ENCODE assay signal across 8 cellular contexts in the genomic region with DNA sequence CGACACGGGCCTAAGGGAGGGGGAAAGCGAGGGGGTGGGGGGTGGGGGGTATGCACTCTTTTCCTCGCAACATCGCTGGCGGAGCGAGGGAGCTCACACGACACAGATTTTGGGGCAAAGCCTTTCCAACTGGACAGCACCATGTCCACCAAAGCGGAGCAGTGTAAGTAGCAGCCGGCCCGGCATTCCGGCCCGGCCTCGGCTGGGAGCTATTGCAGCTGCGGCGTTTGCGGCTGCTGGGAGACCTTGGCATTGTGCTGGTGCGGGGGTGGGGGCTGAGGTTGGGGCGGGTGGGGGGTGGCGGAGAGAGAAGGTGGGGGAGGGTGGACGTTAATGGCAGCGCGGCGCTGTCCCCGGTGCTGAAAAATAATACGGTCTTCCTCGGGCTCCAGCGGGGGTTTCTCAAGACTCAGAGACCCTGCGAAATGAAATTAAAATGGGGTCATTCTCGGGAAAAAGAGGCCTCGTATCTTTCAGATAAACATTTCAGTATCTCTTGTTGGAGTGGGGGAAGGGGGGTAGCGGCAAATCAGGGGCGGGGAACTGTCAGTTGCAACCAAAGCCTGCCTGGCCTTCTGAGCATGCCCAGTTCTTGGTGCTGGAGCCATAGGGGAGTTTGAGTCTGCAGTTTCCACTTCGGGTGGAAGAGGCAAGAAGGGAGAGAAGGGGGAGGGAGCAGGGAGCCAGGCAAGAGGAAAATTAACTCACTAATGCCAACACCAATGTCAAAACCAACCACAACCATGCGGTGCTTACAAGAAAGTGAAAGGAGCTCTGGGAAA. TPM values are rescaled to one million over a fixed set of nuclear protein-coding genes. Genes with fewer than 3 reads are reported as not detected.
DNase-seq lines count a peak whose midpoint lies in the region; ATAC-seq and TF ChIP-seq lines count a peak whose summit lies in the region.

A gene (plus strand): TSS at position 51 of the 782 bp plus-strand sequence. CDS start 91 bp downstream, at position 142.

- peak within 1 kb of the TSS; percentile 97 for H3K27ac Mint-ChIP-seq in glutamatergic neuron (ENCODE audit: unreplicated experiment)

- H3K27me3 Mint-ChIP-seq in glutamatergic neuron (ENCODE audit: unreplicated experiment): no peaks in the 10 kb centered on the region

- H3K36me3 ChIP-seq in NT2/D1 (ENCODE audit: insufficient read depth, insufficient read length, low read length): no peaks in the 10 kb centered on the region

- no peak for TF ChIP-seq RAD21 in Ishikawa (IDR thresholded peaks at IDR 0.05; ENCODE audit: low read depth)

- H3K4me1 Mint-ChIP-seq in glutamatergic neuron (ENCODE audit: low read depth, unreplicated experiment): peaks cover 10% of the 10 kb centered on the region

- no peak for TF ChIP-seq EP300 in Ishikawa (IDR thresholded peaks at IDR 0.05; ENCODE audit: borderline replicate concordance)

- peaks cover 23% of the 10 kb centered on the region for H3K27me3 ChIP-seq in NT2/D1 (ENCODE audit: insufficient read depth, insufficient read length)

- DNase-seq in NT2/D1 (ENCODE audit: low read depth, low spot score) (no peak), glutamatergic neuron (peak; percentile 85), retina (peak; percentile 78), GF-D8 (lab: John Stamatoyannopoulos, UW) (no peak), NK-92 (lab: John Stamatoyannopoulos, UW; ENCODE audit: unreplicated experiment) (no peak)
- no peak for DNase-seq in stimulated activated CD8-positive, alpha-beta memory T cell treated with anti-CD3 and anti-CD28 coated beads, Interleukin-4, amount 100 ng/mL, for 48 hours

- peak within 1 kb of the TSS; percentile 51 for H3K9ac ChIP-seq in NT2/D1 (ENCODE audit: insufficient read length, low read depth)

- H3K36me3 Mint-ChIP-seq in glutamatergic neuron (ENCODE audit: unreplicated experiment): peaks cover 8% of the 10 kb centered on the region

- peak within 1 kb of the TSS; percentile 53 for H3K4me3 ChIP-seq in NT2/D1 (ENCODE audit: insufficient read length, low read depth)

- TF ChIP-seq CTCF in glutamatergic neuron (IDR thresholded peaks at IDR 0.05; ENCODE audit: partially characterized antibody, unreplicated experiment): no peak

- no peak for ATAC-seq in HG03565 (IDR thresholded peaks at IDR 0.05; ENCODE audit: unreplicated experiment)

- peaks cover 5% of the 10 kb centered on the region for H3K9me3 Mint-ChIP-seq in glutamatergic neuron (ENCODE audit: unreplicated experiment)

- H3K4me1 ChIP-seq in NT2/D1 (ENCODE audit: insufficient read depth, insufficient read length): no peaks in the 10 kb centered on the region

- H3K9me3 ChIP-seq in NT2/D1 (ENCODE audit: insufficient read depth, low read length): no peaks in the 10 kb centered on the region

- H3K4me3 Mint-ChIP-seq in glutamatergic neuron (ENCODE audit: unreplicated experiment): peak within 1 kb of the TSS; percentile 93

TF ChIP-seq in Ishikawa, 13 proteins besides CTCF, POLR2A, EP300 and RAD21:
- TF ChIP-seq FOXM1 (IDR thresholded peaks at IDR 0.05; ENCODE audit: borderline replicate concordance, low read depth): no peak
- no peak for TF ChIP-seq TCF12 (IDR thresholded peaks at IDR 0.05; ENCODE audit: low read depth)
- peak; percentile 47; the same call in 1 of the 2 replicates for TF ChIP-seq ZBTB7A (IDR thresholded peaks at IDR 0.05; ENCODE audit: low read depth)
- no peak for TF ChIP-seq NFIC (IDR thresholded peaks at IDR 0.05)
- no peak for TF ChIP-seq TEAD4 (IDR thresholded peaks at IDR 0.05)
- TF ChIP-seq EGR1 (IDR thresholded peaks at IDR 0.05): 0 out of 2 replicates have a peak, but pooled peaks have one; percentile 19
- TF ChIP-seq, protein P1, sequence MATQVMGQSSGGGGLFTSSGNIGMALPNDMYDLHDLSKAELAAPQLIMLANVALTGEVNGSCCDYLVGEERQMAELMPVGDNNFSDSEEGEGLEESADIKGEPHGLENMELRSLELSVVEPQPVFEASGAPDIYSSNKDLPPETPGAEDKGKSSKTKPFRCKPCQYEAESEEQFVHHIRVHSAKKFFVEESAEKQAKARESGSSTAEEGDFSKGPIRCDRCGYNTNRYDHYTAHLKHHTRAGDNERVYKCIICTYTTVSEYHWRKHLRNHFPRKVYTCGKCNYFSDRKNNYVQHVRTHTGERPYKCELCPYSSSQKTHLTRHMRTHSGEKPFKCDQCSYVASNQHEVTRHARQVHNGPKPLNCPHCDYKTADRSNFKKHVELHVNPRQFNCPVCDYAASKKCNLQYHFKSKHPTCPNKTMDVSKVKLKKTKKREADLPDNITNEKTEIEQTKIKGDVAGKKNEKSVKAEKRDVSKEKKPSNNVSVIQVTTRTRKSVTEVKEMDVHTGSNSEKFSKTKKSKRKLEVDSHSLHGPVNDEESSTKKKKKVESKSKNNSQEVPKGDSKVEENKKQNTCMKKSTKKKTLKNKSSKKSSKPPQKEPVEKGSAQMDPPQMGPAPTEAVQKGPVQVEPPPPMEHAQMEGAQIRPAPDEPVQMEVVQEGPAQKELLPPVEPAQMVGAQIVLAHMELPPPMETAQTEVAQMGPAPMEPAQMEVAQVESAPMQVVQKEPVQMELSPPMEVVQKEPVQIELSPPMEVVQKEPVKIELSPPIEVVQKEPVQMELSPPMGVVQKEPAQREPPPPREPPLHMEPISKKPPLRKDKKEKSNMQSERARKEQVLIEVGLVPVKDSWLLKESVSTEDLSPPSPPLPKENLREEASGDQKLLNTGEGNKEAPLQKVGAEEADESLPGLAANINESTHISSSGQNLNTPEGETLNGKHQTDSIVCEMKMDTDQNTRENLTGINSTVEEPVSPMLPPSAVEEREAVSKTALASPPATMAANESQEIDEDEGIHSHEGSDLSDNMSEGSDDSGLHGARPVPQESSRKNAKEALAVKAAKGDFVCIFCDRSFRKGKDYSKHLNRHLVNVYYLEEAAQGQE (IDR thresholded peaks at IDR 0.05; ENCODE audit: low read depth): peak; percentile 85
- TF ChIP-seq TAF1 (IDR thresholded peaks at IDR 0.05; ENCODE audit: low read depth): no peak
- TF ChIP-seq, protein P2, sequence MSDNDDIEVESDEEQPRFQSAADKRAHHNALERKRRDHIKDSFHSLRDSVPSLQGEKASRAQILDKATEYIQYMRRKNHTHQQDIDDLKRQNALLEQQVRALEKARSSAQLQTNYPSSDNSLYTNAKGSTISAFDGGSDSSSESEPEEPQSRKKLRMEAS (IDR thresholded peaks at IDR 0.05): no peak; the same call in 1 of the 2 replicates
- TF ChIP-seq, protein P3, sequence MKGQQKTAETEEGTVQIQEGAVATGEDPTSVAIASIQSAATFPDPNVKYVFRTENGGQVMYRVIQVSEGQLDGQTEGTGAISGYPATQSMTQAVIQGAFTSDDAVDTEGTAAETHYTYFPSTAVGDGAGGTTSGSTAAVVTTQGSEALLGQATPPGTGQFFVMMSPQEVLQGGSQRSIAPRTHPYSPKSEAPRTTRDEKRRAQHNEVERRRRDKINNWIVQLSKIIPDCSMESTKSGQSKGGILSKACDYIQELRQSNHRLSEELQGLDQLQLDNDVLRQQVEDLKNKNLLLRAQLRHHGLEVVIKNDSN (IDR thresholded peaks at IDR 0.05): no peak
- TF ChIP-seq YY1 (IDR thresholded peaks at IDR 0.05; ENCODE audit: low read depth): peak; percentile 72; the same call in 1 of the 2 replicates
- no peak for TF ChIP-seq CEBPB (IDR thresholded peaks at IDR 0.05)
- no peak for TF ChIP-seq CREB1 (IDR thresholded peaks at IDR 0.05; ENCODE audit: low read depth)

RNA-seq across cellular contexts. Expression of the gene that starts here (rescaled TPM):
- total RNA-seq in glutamatergic neuron (ENCODE audit: unreplicated experiment): 29.5 TPM

Comparison
In these comparisons a context has a peak if more than half of its experiments do, and no peak if none do; other contexts are left out.
1. DNase-seq: peak in glutamatergic neuron (single experiment) and retina (single experiment); none in NT2/D1 (single experiment), stimulated activated CD8-positive, alpha-beta memory T cell treated with anti-CD3 and anti-CD28 coated beads, Interleukin-4, amount 100 ng/mL, for 48 hours (single experiment), GF-D8 (single experiment) and NK-92 (single experiment).